8 cellular contexts compared by ENCODE assay signal in genomic region chr2:25228848-25229674, GRCh38.
DNase-seq lines count a peak whose midpoint lies in the region; ATAC-seq and TF ChIP-seq lines count a peak whose summit lies in the region.

No MANE protein-coding gene starts in this region.

- H2AFZ ChIP-seq in neural progenitor cell (replicated peaks): no peak overlapping the region

- H3K4me3 Mint-ChIP-seq in neural progenitor cell: no peak overlapping the region

- H3K36me3 Mint-ChIP-seq in neural progenitor cell: peaks cover 14% of the 10 kb centered on the region

- H3K4me1 Mint-ChIP-seq in neural progenitor cell: peaks cover 19% of the 10 kb centered on the region

- ATAC-seq in HG02885 (IDR thresholded peaks at IDR 0.05; ENCODE audit: poor library complexity, unreplicated experiment) (no peak), GM18873 (IDR thresholded peaks at IDR 0.05; ENCODE audit: low FRiP score, unreplicated experiment) (no peak)

- peak overlapping the region; percentile 80 for H3K27ac Mint-ChIP-seq in neural progenitor cell

- DNase-seq in COR-L47 (lab: John Stamatoyannopoulos, UW): peak; percentile 69
- DNase-seq in GOT3 (lab: John Stamatoyannopoulos, UW): peak; percentile 17
- peak; percentile 76 for DNase-seq in NCI-H2196 treated with DMSO at 0.1 percent for 48 hours (lab: John Stamatoyannopoulos, UW; ENCODE audit: unreplicated experiment)
- peak; percentile 91 for DNase-seq in WERI-Rb-1
- peak; percentile 75 for DNase-seq in fibroblast of the aortic adventitia (ENCODE audit: low read depth)
- DNase-seq in neural progenitor cell (ENCODE audit: low spot score): peak; percentile 91

- peaks cover 6% of the 10 kb centered on the region for H3K27me3 Mint-ChIP-seq in neural progenitor cell (ENCODE audit: insufficient read depth, low read depth)

- peak; percentile 96 for TF ChIP-seq CTCF in WERI-Rb-1 (IDR thresholded peaks at IDR 0.05; ENCODE audit: low read depth, low read length)
- TF ChIP-seq CTCF in fibroblast of the aortic adventitia (IDR thresholded peaks at IDR 0.05; ENCODE audit: insufficient read depth, low read length): peak; percentile 84
- peak; percentile 77 for TF ChIP-seq CTCF in neural progenitor cell (IDR thresholded peaks at IDR 0.05)

- H3K9ac ChIP-seq in neural progenitor cell: no peak overlapping the region

- H3K4me2 ChIP-seq in neural progenitor cell: peak overlapping the region; percentile 48

- no peaks in the 10 kb centered on the region for H3K79me2 ChIP-seq in neural progenitor cell (ENCODE audit: low read depth)

- H3K36me3 ChIP-seq in WERI-Rb-1: peaks cover 31% of the 10 kb centered on the region
- H3K36me3 ChIP-seq in neural progenitor cell: no peaks in the 10 kb centered on the region

- H3K9me3 Mint-ChIP-seq in neural progenitor cell: no peaks in the 10 kb centered on the region

- no peaks in the 10 kb centered on the region for H3K27me3 ChIP-seq in WERI-Rb-1 (ENCODE audit: insufficient read depth, low read depth, severe bottlenecking)
- H3K27me3 ChIP-seq in neural progenitor cell: no peaks in the 10 kb centered on the region

- H3K4me1 ChIP-seq in neural progenitor cell: peaks cover 10% of the 10 kb centered on the region

- H4K20me1 ChIP-seq in neural progenitor cell (ENCODE audit: low read depth): peaks cover 3% of the 10 kb centered on the region

- peaks cover 37% of the 10 kb centered on the region for H3F3A ChIP-seq in neural progenitor cell (ENCODE audit: low read depth)

- no peaks in the 10 kb centered on the region for H3K9me3 ChIP-seq in WERI-Rb-1 (ENCODE audit: severe bottlenecking)
- no peaks in the 10 kb centered on the region for H3K9me3 ChIP-seq in neural progenitor cell (ENCODE audit: low read depth)

- H3K4me3 ChIP-seq in WERI-Rb-1 (ENCODE audit: low read depth, low read length) (no peak overlapping the region), fibroblast of the aortic adventitia (ENCODE audit: low read depth, low read length) (no peak overlapping the region), neural progenitor cell (no peak overlapping the region)

- H3K27ac ChIP-seq in WERI-Rb-1 (peak overlapping the region; percentile 2; the same call in 1 of the 2 replicates), neural progenitor cell (peak overlapping the region; percentile 48)

Comparison
In these comparisons a context has a peak if more than half of its experiments do, and no peak if none do; other contexts are left out.
1. DNase-seq: peak in every context shown above with its lines; median percentile 91 in WERI-Rb-1; 91 in neural progenitor cell; 76 in NCI-H2196 treated with DMSO at 0.1 percent for 48 hours; 75 in fibroblast of the aortic adventitia; 69 in COR-L47; 17 in GOT3.